In the genomic region with DNA sequence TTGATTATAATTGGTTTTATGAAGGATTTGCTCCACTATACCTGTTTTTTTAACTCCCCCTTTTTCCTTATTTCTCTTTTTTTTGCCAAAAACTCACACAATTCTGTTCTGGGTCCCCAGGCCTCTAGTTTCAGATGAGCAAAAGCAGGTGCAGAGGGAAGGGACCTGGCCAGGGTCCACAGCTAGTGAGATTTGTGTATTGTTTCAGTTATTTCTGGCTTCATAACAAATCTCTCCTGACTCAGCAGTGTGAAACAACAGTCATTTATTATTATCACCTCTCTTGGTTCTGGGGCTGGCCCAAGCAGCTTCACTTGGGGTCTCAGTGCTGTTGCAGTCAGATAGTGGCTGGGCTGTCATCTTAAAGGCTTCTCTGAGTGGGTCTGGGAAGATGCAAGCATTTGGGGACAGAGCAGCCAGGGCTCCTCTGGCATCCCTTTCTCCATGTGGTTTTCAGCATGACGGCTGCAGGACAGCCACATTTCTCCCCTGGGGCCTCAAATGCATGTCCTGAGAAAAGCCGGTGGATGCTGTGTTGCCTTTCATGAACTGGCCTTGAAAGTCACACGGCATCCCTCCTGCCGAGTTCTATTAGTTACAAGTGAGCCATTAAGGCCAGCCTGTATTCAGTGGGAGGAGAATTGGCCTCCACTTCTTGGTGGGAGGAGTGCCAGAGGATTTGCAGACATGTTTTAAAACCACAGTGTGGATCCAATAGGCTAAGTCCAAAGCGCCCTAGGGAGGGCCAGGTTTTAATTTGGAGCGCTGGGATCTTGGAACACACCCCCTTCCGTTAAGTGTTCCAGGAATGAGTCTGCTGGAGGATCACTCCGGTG, we compare ENCODE assay signal across 10 cellular contexts.
A peak's percentile ranks its signal among the peaks of the same experiment; 100 is the strongest.
DNase-seq lines count a peak whose midpoint lies in the region; ATAC-seq, FAIRE-seq and TF ChIP-seq lines count a peak whose summit lies in the region.
"Had no signal": no experiment of that assay in that cellular context is flagged by ENCODE, and none has a peak within 500 bp of the region (broad histone marks: within the 10 kb centered on the region; RNA-seq: fewer than 3 reads in every experiment).

No MANE protein-coding gene starts in this region.

- H3K36me3 ChIP-seq in ascending aorta (no peaks in the 10 kb centered on the region), gastrocnemius medialis (no peaks in the 10 kb centered on the region)

- no peak for FAIRE-seq in H54 (lab: Jason Lieb, UNC)
- no peak for FAIRE-seq in frontal cortex (lab: Jason Lieb, UNC)
- FAIRE-seq: GM12892 had no signal

- peak; percentile 81 to 90 for ATAC-seq in left cardiac atrium
- peak; percentile 41 to 71 for ATAC-seq in gastrocnemius medialis

- H3K4me3 ChIP-seq in HFF-Myc (replicated peaks; ENCODE audit: low read depth, low read length) (no peak overlapping the region), ascending aorta (no peak overlapping the region), gastrocnemius medialis (no peak overlapping the region)

- H3K27ac ChIP-seq in ascending aorta (peak overlapping the region; percentile 39 to 87), gastrocnemius medialis (no peak overlapping the region)

- H3K4me1 ChIP-seq in ascending aorta (peaks cover 13 to 32% of the 10 kb centered on the region in 2 donors), gastrocnemius medialis (peaks cover 11 to 12% of the 10 kb centered on the region in 2 donors)

- no peak for TF ChIP-seq CTCF in HFF-Myc (IDR thresholded peaks at IDR 0.05; ENCODE audit: low read depth, low read length, missing control alignments)
- TF ChIP-seq CTCF in ascending aorta (IDR thresholded peaks at IDR 0.05) = no peak
- no peak for TF ChIP-seq CTCF in gastrocnemius medialis (IDR thresholded peaks at IDR 0.05 in 4 of 5, conservative IDR thresholded peaks at IDR 0.05 in 1 of 5)

- in situ Hi-C loops in gastrocnemius medialis (cut with MboI; ENCODE audit: low sequenced_read_pairs in 4 of 4) = no loop called here

- no peaks in the 10 kb centered on the region for H3K27me3 ChIP-seq in ascending aorta
- no peaks in the 10 kb centered on the region for H3K27me3 ChIP-seq in gastrocnemius medialis

- H3K9me3 ChIP-seq in ascending aorta = no peaks in the 10 kb centered on the region
- no peaks in the 10 kb centered on the region for H3K9me3 ChIP-seq in gastrocnemius medialis

- no peak for TF ChIP-seq POLR2A in gastrocnemius medialis (IDR thresholded peaks at IDR 0.05)
- no peak for TF ChIP-seq POLR2A in H54 (IDR thresholded peaks at IDR 0.05; ENCODE audit: low read depth, low read length)

- intact Hi-C loops in ascending aorta (cut with DNase I) (loop anchor here (5.0 kb wide), 1 partner anchor 135 kb away; a partner anchor contains a TSS), left cardiac atrium (cut with DNase I) (no loop called here), gastrocnemius medialis (cut with DNase I; ENCODE audit: low total_unique reads) (no loop called here)

- DNase-seq in HFF-Myc (ENCODE audit: extremely low read depth, low read depth) (peak; percentile 61), ascending aorta (ENCODE audit: low spot score in 2 of 2) (peak; percentile 48 to 91), left cardiac atrium (peak; percentile 77), gastrocnemius medialis (peak in 1 of 2 donors; percentile 38), H54 (ENCODE audit: insufficient read length, low spot score) (no peak), D341Med (ENCODE audit: low spot score) (no peak), frontal cortex (ENCODE audit: low spot score in 2 of 2) (no peak)
- no peak for DNase-seq in effector CD8-positive, alpha-beta T cell (lab: John Stamatoyannopoulos, UW)
- DNase-seq: activated CD8-positive, alpha-beta memory T cell treated with anti-CD3 and anti-CD28 coated beads, Interleukin-2, amount 50 U/mL, for 48 hours had no signal

Comparison
In these comparisons a context has a peak if more than half of its experiments do, and no peak if none do; other contexts are left out.
1. DNase-seq: peak in HFF-Myc (single experiment), ascending aorta (2 of 2) and left cardiac atrium (single experiment); none in H54 (single experiment), effector CD8-positive, alpha-beta T cell (single experiment), D341Med (single experiment) and frontal cortex (0 of 2).
2. H3K27ac ChIP-seq: peak in ascending aorta (2 of 2); none in gastrocnemius medialis (0 of 4).